Comparison of ENCODE assay signal across 3 cellular contexts in the genomic region with DNA sequence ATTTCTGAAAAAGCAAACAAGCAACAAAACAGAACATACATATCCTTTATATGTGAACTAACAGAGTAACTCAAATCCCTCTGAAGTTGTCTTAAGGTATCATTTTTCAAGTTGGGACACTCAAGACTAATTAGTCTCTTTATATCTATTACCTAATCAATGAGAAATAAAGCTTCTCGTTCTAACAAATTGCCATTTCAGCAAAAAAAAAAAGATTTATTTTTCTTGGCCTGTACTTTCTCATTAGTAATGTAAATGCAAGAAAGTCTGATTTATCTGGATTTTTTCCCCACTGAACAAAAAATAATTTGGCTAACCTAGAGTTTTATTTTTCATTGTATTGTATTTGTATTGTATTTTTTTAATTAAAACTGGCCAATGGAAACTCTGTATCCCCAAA.
TF ChIP-seq lines count a peak whose summit lies in the region.

No MANE protein-coding gene starts in this region.

TF ChIP-seq in A549, 52 proteins besides CTCF, POLR2A, EP300 and RAD21:
- no peak for TF ChIP-seq FOXS1 (CRISPR knock-in tag; IDR thresholded peaks at IDR 0.05)
- peak; percentile 76 for TF ChIP-seq MAFK (IDR thresholded peaks at IDR 0.05; ENCODE audit: partially characterized antibody)
- TF ChIP-seq MYC (IDR thresholded peaks at IDR 0.05; ENCODE audit: borderline replicate concordance, low read length): no peak
- TF ChIP-seq EHF (CRISPR knock-in tag; IDR thresholded peaks at IDR 0.05): no peak

TF ChIP-seq in IMR-90, 13 proteins besides CTCF, POLR2A, EP300 and RAD21:
- TF ChIP-seq CEBPB (IDR thresholded peaks at IDR 0.05; ENCODE audit: low read depth, low read length): no peak
- TF ChIP-seq MAFK (IDR thresholded peaks at IDR 0.05; ENCODE audit: low read depth, low read length): peak; percentile 90

TF ChIP-seq in H1, 55 proteins besides CTCF, POLR2A, EP300 and RAD21:
- TF ChIP-seq SIX5 (IDR thresholded peaks at IDR 0.05; ENCODE audit: low read depth, low read length): no peak
- no peak for TF ChIP-seq HDAC2 (IDR thresholded peaks at IDR 0.05; ENCODE audit: borderline replicate concordance in 1 of 2, low read depth in 2 of 2, low read length in 2 of 2)
- no peak for TF ChIP-seq SP2 (IDR thresholded peaks at IDR 0.05; ENCODE audit: low read length)
- TF ChIP-seq, protein P1, sequence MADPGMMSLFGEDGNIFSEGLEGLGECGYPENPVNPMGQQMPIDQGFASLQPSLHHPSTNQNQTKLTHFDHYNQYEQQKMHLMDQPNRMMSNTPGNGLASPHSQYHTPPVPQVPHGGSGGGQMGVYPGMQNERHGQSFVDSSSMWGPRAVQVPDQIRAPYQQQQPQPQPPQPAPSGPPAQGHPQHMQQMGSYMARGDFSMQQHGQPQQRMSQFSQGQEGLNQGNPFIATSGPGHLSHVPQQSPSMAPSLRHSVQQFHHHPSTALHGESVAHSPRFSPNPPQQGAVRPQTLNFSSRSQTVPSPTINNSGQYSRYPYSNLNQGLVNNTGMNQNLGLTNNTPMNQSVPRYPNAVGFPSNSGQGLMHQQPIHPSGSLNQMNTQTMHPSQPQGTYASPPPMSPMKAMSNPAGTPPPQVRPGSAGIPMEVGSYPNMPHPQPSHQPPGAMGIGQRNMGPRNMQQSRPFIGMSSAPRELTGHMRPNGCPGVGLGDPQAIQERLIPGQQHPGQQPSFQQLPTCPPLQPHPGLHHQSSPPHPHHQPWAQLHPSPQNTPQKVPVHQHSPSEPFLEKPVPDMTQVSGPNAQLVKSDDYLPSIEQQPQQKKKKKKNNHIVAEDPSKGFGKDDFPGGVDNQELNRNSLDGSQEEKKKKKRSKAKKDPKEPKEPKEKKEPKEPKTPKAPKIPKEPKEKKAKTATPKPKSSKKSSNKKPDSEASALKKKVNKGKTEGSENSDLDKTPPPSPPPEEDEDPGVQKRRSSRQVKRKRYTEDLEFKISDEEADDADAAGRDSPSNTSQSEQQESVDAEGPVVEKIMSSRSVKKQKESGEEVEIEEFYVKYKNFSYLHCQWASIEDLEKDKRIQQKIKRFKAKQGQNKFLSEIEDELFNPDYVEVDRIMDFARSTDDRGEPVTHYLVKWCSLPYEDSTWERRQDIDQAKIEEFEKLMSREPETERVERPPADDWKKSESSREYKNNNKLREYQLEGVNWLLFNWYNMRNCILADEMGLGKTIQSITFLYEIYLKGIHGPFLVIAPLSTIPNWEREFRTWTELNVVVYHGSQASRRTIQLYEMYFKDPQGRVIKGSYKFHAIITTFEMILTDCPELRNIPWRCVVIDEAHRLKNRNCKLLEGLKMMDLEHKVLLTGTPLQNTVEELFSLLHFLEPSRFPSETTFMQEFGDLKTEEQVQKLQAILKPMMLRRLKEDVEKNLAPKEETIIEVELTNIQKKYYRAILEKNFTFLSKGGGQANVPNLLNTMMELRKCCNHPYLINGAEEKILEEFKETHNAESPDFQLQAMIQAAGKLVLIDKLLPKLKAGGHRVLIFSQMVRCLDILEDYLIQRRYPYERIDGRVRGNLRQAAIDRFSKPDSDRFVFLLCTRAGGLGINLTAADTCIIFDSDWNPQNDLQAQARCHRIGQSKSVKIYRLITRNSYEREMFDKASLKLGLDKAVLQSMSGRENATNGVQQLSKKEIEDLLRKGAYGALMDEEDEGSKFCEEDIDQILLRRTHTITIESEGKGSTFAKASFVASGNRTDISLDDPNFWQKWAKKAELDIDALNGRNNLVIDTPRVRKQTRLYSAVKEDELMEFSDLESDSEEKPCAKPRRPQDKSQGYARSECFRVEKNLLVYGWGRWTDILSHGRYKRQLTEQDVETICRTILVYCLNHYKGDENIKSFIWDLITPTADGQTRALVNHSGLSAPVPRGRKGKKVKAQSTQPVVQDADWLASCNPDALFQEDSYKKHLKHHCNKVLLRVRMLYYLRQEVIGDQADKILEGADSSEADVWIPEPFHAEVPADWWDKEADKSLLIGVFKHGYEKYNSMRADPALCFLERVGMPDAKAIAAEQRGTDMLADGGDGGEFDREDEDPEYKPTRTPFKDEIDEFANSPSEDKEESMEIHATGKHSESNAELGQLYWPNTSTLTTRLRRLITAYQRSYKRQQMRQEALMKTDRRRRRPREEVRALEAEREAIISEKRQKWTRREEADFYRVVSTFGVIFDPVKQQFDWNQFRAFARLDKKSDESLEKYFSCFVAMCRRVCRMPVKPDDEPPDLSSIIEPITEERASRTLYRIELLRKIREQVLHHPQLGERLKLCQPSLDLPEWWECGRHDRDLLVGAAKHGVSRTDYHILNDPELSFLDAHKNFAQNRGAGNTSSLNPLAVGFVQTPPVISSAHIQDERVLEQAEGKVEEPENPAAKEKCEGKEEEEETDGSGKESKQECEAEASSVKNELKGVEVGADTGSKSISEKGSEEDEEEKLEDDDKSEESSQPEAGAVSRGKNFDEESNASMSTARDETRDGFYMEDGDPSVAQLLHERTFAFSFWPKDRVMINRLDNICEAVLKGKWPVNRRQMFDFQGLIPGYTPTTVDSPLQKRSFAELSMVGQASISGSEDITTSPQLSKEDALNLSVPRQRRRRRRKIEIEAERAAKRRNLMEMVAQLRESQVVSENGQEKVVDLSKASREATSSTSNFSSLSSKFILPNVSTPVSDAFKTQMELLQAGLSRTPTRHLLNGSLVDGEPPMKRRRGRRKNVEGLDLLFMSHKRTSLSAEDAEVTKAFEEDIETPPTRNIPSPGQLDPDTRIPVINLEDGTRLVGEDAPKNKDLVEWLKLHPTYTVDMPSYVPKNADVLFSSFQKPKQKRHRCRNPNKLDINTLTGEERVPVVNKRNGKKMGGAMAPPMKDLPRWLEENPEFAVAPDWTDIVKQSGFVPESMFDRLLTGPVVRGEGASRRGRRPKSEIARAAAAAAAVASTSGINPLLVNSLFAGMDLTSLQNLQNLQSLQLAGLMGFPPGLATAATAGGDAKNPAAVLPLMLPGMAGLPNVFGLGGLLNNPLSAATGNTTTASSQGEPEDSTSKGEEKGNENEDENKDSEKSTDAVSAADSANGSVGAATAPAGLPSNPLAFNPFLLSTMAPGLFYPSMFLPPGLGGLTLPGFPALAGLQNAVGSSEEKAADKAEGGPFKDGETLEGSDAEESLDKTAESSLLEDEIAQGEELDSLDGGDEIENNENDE (IDR thresholded peaks at IDR 0.05; ENCODE audit: insufficient replicate concordance, low read length): no peak
- TF ChIP-seq SIN3A (conservative IDR thresholded peaks at IDR 0.05 in 1 of 2, IDR thresholded peaks at IDR 0.05 in 1 of 2; ENCODE audit: low read depth in 1 of 2, low read length in 2 of 2): no peak
- no peak for TF ChIP-seq SP4 (IDR thresholded peaks at IDR 0.05; ENCODE audit: low read length)
- peak; percentile 49; the same call in 1 of the 2 replicates for TF ChIP-seq MAFK (IDR thresholded peaks at IDR 0.05; ENCODE audit: low read depth, low read length)
- TF ChIP-seq RNF2 (IDR thresholded peaks at IDR 0.05; ENCODE audit: borderline replicate concordance, low read depth, low read length, missing control alignments, poor library complexity, severe bottlenecking): no peak
